In genomic region chr7:149606826-149607225, GRCh38 we compare ENCODE assay signal across 26 cellular contexts.
"Had no signal": no experiment of that assay in that cellular context is flagged by ENCODE, and none has a peak within 500 bp of the region (broad histone marks: within the 10 kb centered on the region; RNA-seq: fewer than 3 reads in every experiment).

No MANE protein-coding gene starts in this region.

- H3K27ac ChIP-seq: coronary artery, esophagus muscularis mucosa, foreskin keratinocyte, gastroesophageal sphincter, heart left ventricle, hepatocyte, ovary, psoas muscle, sigmoid colon, testis, tibial artery had no signal

- DNase-seq: dermis blood vessel endothelial cell; effector memory CD4-positive, alpha-beta T cell; foreskin keratinocyte; heart left ventricle; kidney; mesendoderm; naive thymus-derived CD8-positive, alpha-beta T cell; occipital lobe; ovary; posterior cingulate gyrus; psoas muscle; right cardiac atrium; sigmoid colon; stimulated activated CD4-positive, alpha-beta T cell treated with anti-CD3 and anti-CD28 coated beads, Interleukin-2, amount 100 ng/mL, for 24 hours; stimulated activated CD4-positive, alpha-beta T cell treated with anti-CD3 and anti-CD28 coated beads, Interleukin-4, amount 100 ng/mL, for 24 hours; stimulated activated naive CD8-positive, alpha-beta T cell treated with anti-CD3 and anti-CD28 coated beads, Interleukin-15, Interleukin-2, amounts not matched to agents 100 U/mL and 50 U/mL, for 24 hours; substantia nigra; testis; tibial artery had no signal

- H3K27me3 Mint-ChIP-seq: naive thymus-derived CD8-positive, alpha-beta T cell; type B pancreatic cell had no signal

- H3K27ac Mint-ChIP-seq: stimulated activated effector memory CD8-positive, alpha-beta T cell treated with anti-CD3 and anti-CD28 coated beads, Interleukin-12 subunit alpha, Interleukin-12 subunit beta, amount 100 ng/mL, for 72 hours; type B pancreatic cell had no signal

- ATAC-seq: foreskin keratinocyte; gastroesophageal sphincter; heart left ventricle; left lobe of liver; naive thymus-derived CD8-positive, alpha-beta T cell; psoas muscle; right cardiac atrium; stimulated activated effector memory CD8-positive, alpha-beta T cell treated with anti-CD3 and anti-CD28 coated beads, Interleukin-12 subunit alpha, Interleukin-12 subunit beta, amount 100 ng/mL, for 72 hours; stimulated activated naive CD8-positive, alpha-beta T cell treated with anti-CD3 and anti-CD28 coated beads, Interleukin-15, Interleukin-2, amounts not matched to agents 100 U/mL and 50 U/mL, for 24 hours had no signal

- H3K9me3 Mint-ChIP-seq: naive thymus-derived CD8-positive, alpha-beta T cell; stimulated activated effector memory CD8-positive, alpha-beta T cell treated with anti-CD3 and anti-CD28 coated beads, Interleukin-12 subunit alpha, Interleukin-12 subunit beta, amount 100 ng/mL, for 72 hours; type B pancreatic cell had no signal

- H3K4me3 Mint-ChIP-seq: stimulated activated effector memory CD8-positive, alpha-beta T cell treated with anti-CD3 and anti-CD28 coated beads, Interleukin-12 subunit alpha, Interleukin-12 subunit beta, amount 100 ng/mL, for 72 hours; type B pancreatic cell had no signal
